In the genomic region with DNA sequence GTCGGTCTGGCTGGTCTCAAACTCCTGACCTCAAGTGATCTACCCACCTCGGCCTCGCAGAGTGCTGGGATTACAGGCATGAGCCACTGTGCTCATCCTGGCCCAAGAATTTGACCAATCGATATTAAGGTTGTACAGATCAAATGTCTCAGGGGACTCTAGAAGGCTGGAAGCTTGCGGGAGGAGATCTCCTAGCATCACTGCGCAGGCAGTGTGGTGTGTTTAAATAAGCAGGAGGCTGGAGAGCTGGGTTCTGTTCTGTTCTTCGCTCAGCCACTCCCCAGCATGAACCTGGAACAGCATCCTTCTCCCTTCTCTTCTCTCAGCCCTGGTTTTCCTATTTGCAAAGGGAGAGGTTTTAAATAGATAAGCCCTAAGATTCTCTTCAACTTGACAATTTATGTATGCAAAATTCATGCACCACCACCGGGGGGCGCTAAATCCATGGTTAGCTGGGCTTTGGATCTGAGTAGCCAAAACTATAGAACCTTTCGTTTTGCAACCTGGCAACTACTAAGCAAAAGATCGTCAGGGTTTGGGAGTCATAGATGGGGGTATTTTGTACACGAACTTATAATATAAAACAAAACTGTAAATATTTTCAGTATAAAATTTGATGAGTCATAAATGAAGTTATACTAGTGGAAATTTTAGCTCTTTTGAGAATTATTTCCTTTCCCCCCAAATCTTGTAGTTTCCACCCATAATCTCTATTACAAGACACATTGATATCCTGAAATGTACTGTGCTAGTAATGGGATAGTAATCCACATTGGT, we compare ENCODE assay signal across 8 cellular contexts.
DNase-seq lines count a peak whose midpoint lies in the region; ATAC-seq, FAIRE-seq and TF ChIP-seq lines count a peak whose summit lies in the region.

No MANE protein-coding gene starts in this region.

- H3K27me3 ChIP-seq in astrocyte (ENCODE audit: insufficient read depth, low read length) (no peaks in the 10 kb centered on the region), gastrocnemius medialis (no peaks in the 10 kb centered on the region)

- no peak for FAIRE-seq in astrocyte (lab: Jason Lieb, UNC)

- H3K9me3 ChIP-seq in astrocyte (ENCODE audit: insufficient read depth, low read depth, low read length) (no peaks in the 10 kb centered on the region), gastrocnemius medialis (no peaks in the 10 kb centered on the region)

- peaks cover 2% of the 10 kb centered on the region for H3K36me3 Mint-ChIP-seq in astrocyte (ENCODE audit: low read depth, unreplicated experiment)

- TF ChIP-seq POLR2A in gastrocnemius medialis (IDR thresholded peaks at IDR 0.05), result no peak

- no peaks in the 10 kb centered on the region for H3K36me3 ChIP-seq in astrocyte (ENCODE audit: insufficient read depth, low read length)
- no peaks in the 10 kb centered on the region for H3K36me3 ChIP-seq in gastrocnemius medialis

- intact Hi-C loops in gastrocnemius medialis (cut with DNase I; ENCODE audit: low total_unique reads), result loop anchor here (2.0 kb wide), 1 partner anchor 153 kb away; no protein-coding TSS in a partner anchor

- H3K27ac Mint-ChIP-seq in astrocyte (ENCODE audit: unreplicated experiment), result peak overlapping the region; percentile 24

- no peak overlapping the region for H3K4me3 Mint-ChIP-seq in astrocyte (ENCODE audit: unreplicated experiment)

- H3K27ac ChIP-seq in astrocyte (ENCODE audit: low read depth, low read length), result no peak overlapping the region
- no peak overlapping the region for H3K27ac ChIP-seq in gastrocnemius medialis

- H3K27me3 Mint-ChIP-seq in astrocyte (ENCODE audit: low read depth, unreplicated experiment), result no peaks in the 10 kb centered on the region

- H3K4me1 Mint-ChIP-seq in astrocyte (ENCODE audit: low read depth, unreplicated experiment), result peaks cover 10% of the 10 kb centered on the region

- no peaks in the 10 kb centered on the region for H3K9me3 Mint-ChIP-seq in astrocyte (ENCODE audit: unreplicated experiment)

- H3K4me2 ChIP-seq in astrocyte (ENCODE audit: low read length), result no peak overlapping the region

- no peaks in the 10 kb centered on the region for H4K20me1 ChIP-seq in astrocyte (ENCODE audit: insufficient read depth, low read length)

- no peak overlapping the region for H2AFZ ChIP-seq in astrocyte (ENCODE audit: low read depth, low read length)

- ATAC-seq in gastrocnemius medialis, result peak; percentile 24 to 42
- ATAC-seq in GM21737 (IDR thresholded peaks at IDR 0.05; ENCODE audit: unreplicated experiment), result no peak

- H3K4me1 ChIP-seq in astrocyte (ENCODE audit: insufficient read depth, low read length), result no peaks in the 10 kb centered on the region
- peaks cover 0 to 6% of the 10 kb centered on the region in 2 donors for H3K4me1 ChIP-seq in gastrocnemius medialis

- DNase-seq in AG09309 (ENCODE audit: low read depth), result peak; percentile 35
- peak; percentile 24 for DNase-seq in GM19240 (ENCODE audit: insufficient read length, low spot score)
- DNase-seq in NCI-H146 treated with DMSO at 0.1 percent for 48 hours (lab: John Stamatoyannopoulos, UW; ENCODE audit: unreplicated experiment), result peak; percentile 5
- peak; percentile 48 for DNase-seq in T1000 (lab: John Stamatoyannopoulos, UW)
- peak; percentile 32 for DNase-seq in astrocyte (ENCODE audit: low read depth)
- DNase-seq in hepatic stellate cell (ENCODE audit: low spot score), result peak; percentile 43
- peak; percentile 17 to 50 for DNase-seq in gastrocnemius medialis

- peak; percentile 80 for TF ChIP-seq CTCF in AG09309 (IDR thresholded peaks at IDR 0.05; ENCODE audit: control insufficient read depth, insufficient read depth, low read depth, low read length, missing control alignments)
- peak; percentile 83 for TF ChIP-seq CTCF in astrocyte (IDR thresholded peaks at IDR 0.05; ENCODE audit: insufficient read depth, low read depth, low read length)
- peak; percentile 53 to 77 (median 65) for TF ChIP-seq CTCF in gastrocnemius medialis (IDR thresholded peaks at IDR 0.05 in 4 of 5, conservative IDR thresholded peaks at IDR 0.05 in 1 of 5)

- no peak overlapping the region for H3K4me3 ChIP-seq in AG09309 (ENCODE audit: control insufficient read depth, low read depth, low read length)
- H3K4me3 ChIP-seq in astrocyte (ENCODE audit: insufficient read depth, low read depth, low read length), result no peak overlapping the region
- H3K4me3 ChIP-seq in gastrocnemius medialis, result peak overlapping the region in 2 of 4 donors; percentile 15 to 22

- in situ Hi-C loops in gastrocnemius medialis (cut with MboI; ENCODE audit: low sequenced_read_pairs in 4 of 4), result loop anchor here (5.0 to 25.0 kb wide), 4 partner anchors 597 to 607 kb away; no protein-coding TSS in a partner anchor

- no peak overlapping the region for H3K9ac ChIP-seq in astrocyte (ENCODE audit: low read length)

- H3K79me2 ChIP-seq in astrocyte (ENCODE audit: insufficient read depth, low read length), result no peaks in the 10 kb centered on the region
